ENCODE assay signal across 15 cellular contexts in the genomic region with DNA sequence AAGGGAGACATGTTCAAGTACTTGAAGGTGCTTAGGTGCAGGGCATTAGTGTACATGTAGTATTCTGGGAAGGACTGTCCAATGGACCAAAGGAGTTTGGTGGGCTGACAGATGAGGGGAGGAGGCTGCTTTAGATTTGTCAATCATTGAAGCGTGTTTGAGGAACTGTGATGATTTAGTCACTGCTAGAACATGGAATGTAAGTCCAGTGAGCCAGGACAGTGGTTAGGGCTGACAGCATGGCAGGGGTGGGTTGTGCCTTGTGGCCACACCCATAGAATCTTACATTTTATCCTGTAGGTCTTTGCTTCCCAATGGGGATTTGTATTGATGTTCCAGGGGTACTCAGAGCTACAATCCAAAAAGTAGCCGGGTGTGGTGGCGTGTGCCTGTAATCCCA. TPM values are rescaled to one million over a fixed set of nuclear protein-coding genes. Genes with fewer than 3 reads are reported as not detected.
DNase-seq lines count a peak whose midpoint lies in the region; ATAC-seq and TF ChIP-seq lines count a peak whose summit lies in the region.
"Had no signal": no experiment of that assay in that cellular context is flagged by ENCODE, and none has a peak within 500 bp of the region (broad histone marks: within the 10 kb centered on the region; RNA-seq: fewer than 3 reads in every experiment).

No MANE protein-coding gene starts in this region.

- peak overlapping the region; percentile 4 for H3K27ac Mint-ChIP-seq in activated naive CD4-positive, alpha-beta T cell treated with anti-CD3 and anti-CD28 coated beads for 36 hours
- peak overlapping the region; percentile 6 for H3K27ac Mint-ChIP-seq in stimulated activated effector memory CD8-positive, alpha-beta T cell treated with anti-CD3 and anti-CD28 coated beads, Interleukin-12 subunit alpha, Interleukin-12 subunit beta, amount 100 ng/mL, for 72 hours

- no TSS peak for BruUV-seq in PC-3 (replicated peaks; lab: Mats Ljungman, UMichigan)

- no peaks in the 10 kb centered on the region for H3K9me3 Mint-ChIP-seq in activated naive CD4-positive, alpha-beta T cell treated with anti-CD3 and anti-CD28 coated beads for 36 hours
- no peaks in the 10 kb centered on the region for H3K9me3 Mint-ChIP-seq in stimulated activated effector memory CD8-positive, alpha-beta T cell treated with anti-CD3 and anti-CD28 coated beads, Interleukin-12 subunit alpha, Interleukin-12 subunit beta, amount 100 ng/mL, for 72 hours

- H3K27ac ChIP-seq in PC-3 (ENCODE audit: low read length) (peak overlapping the region; percentile 99), epithelial cell of prostate (peak overlapping the region; percentile 100)
- H3K27ac ChIP-seq: breast epithelium had no signal

- H3K27me3 ChIP-seq in PC-3 (ENCODE audit: low read length), result no peaks in the 10 kb centered on the region
- H3K27me3 ChIP-seq: breast epithelium had no signal

- no peak overlapping the region for H3K4me2 ChIP-seq in PC-3 (ENCODE audit: low read length)

- no peak overlapping the region for H3K9ac ChIP-seq in PC-3 (ENCODE audit: low read length)

- H3K36me3 Mint-ChIP-seq in activated naive CD4-positive, alpha-beta T cell treated with anti-CD3 and anti-CD28 coated beads for 36 hours (ENCODE audit: low read depth), result peaks cover 5% of the 10 kb centered on the region
- no peaks in the 10 kb centered on the region for H3K36me3 Mint-ChIP-seq in stimulated activated effector memory CD8-positive, alpha-beta T cell treated with anti-CD3 and anti-CD28 coated beads, Interleukin-12 subunit alpha, Interleukin-12 subunit beta, amount 100 ng/mL, for 72 hours

- no peaks in the 10 kb centered on the region for H3K9me2 ChIP-seq in PC-3 (replicated peaks; ENCODE audit: low read length)

- H3K4me3 Mint-ChIP-seq in activated naive CD4-positive, alpha-beta T cell treated with anti-CD3 and anti-CD28 coated beads for 36 hours, result no peak overlapping the region
- H3K4me3 Mint-ChIP-seq in stimulated activated effector memory CD8-positive, alpha-beta T cell treated with anti-CD3 and anti-CD28 coated beads, Interleukin-12 subunit alpha, Interleukin-12 subunit beta, amount 100 ng/mL, for 72 hours, result no peak overlapping the region

- no peak for DNase-seq in activated naive CD4-positive, alpha-beta T cell treated with anti-CD3 and anti-CD28 coated beads for 36 hours
- no peak for DNase-seq in activated naive CD4-positive, alpha-beta T cell treated with anti-CD3 and anti-CD28 coated beads, Interleukin-2, amount 50 U/mL, for 16 hours
- no peak for DNase-seq in PC-3
- no peak for DNase-seq in epithelial cell of prostate (ENCODE audit: low read depth, low spot score)
- DNase-seq in stimulated activated effector memory CD8-positive, alpha-beta T cell treated with anti-CD3 and anti-CD28 coated beads, Interleukin-12 subunit alpha, Interleukin-12 subunit beta, amount 100 ng/mL, for 72 hours (ENCODE audit: low spot score in 2 of 2), result no peak
- DNase-seq in Right ventricle myocardium inferior (ENCODE audit: missing footprints), result no peak
- no peak for DNase-seq in retina
- DNase-seq: effector CD8-positive, alpha-beta T cell; GOT3; NCI-H446; occipital lobe; small intestine had no signal

- TF ChIP-seq CTCF in PC-3 (conservative IDR thresholded peaks at IDR 0.05; ENCODE audit: low read depth, low read length), result no peak

- no peak overlapping the region for H3K4me3 ChIP-seq in PC-3 (ENCODE audit: low read length)
- H3K4me3 ChIP-seq: breast epithelium had no signal

- intact Hi-C loops in activated naive CD4-positive, alpha-beta T cell treated with anti-CD3 and anti-CD28 coated beads for 36 hours (cut with micrococcal nuclease), result no loop called here
- intact Hi-C loops in PC-3 (cut with micrococcal nuclease), result no loop called here
- intact Hi-C loops in Right ventricle myocardium inferior (cut with DNase I), result loop anchor here (10.0 kb wide), 1 partner anchor 45 kb away; no protein-coding TSS in a partner anchor

- ATAC-seq in PC-3 (no peak), Right ventricle myocardium inferior (no peak), GM18873 (IDR thresholded peaks at IDR 0.05; ENCODE audit: low FRiP score, unreplicated experiment) (no peak)
- ATAC-seq in stimulated activated effector memory CD8-positive, alpha-beta T cell treated with anti-CD3 and anti-CD28 coated beads, Interleukin-12 subunit alpha, Interleukin-12 subunit beta, amount 100 ng/mL, for 72 hours, result no peak
- ATAC-seq: activated CD4-positive, CD25-positive, alpha-beta regulatory T cell treated with anti-CD3 and anti-CD28 coated beads, Interleukin-2, amount 50 U/mL, for 24 hours had no signal

- POLR2A ChIA-PET in PC-3 (lab: Charles Lee; ENCODE audit: unreplicated experiment), result no interaction called here

- H3K4me1 Mint-ChIP-seq in activated naive CD4-positive, alpha-beta T cell treated with anti-CD3 and anti-CD28 coated beads for 36 hours (ENCODE audit: low read depth), result peaks cover 40% of the 10 kb centered on the region
- H3K4me1 Mint-ChIP-seq in stimulated activated effector memory CD8-positive, alpha-beta T cell treated with anti-CD3 and anti-CD28 coated beads, Interleukin-12 subunit alpha, Interleukin-12 subunit beta, amount 100 ng/mL, for 72 hours, result peaks cover 23% of the 10 kb centered on the region

- H3K27me3 Mint-ChIP-seq in activated naive CD4-positive, alpha-beta T cell treated with anti-CD3 and anti-CD28 coated beads for 36 hours (ENCODE audit: low read depth), result no peaks in the 10 kb centered on the region

- no peaks in the 10 kb centered on the region for H3K9me3 ChIP-seq in PC-3 (ENCODE audit: low read length)
- H3K9me3 ChIP-seq: breast epithelium had no signal

- peaks cover 6% of the 10 kb centered on the region for H3K36me3 ChIP-seq in PC-3 (ENCODE audit: low read depth, low read length)
- H3K36me3 ChIP-seq: breast epithelium had no signal

- peaks cover 23% of the 10 kb centered on the region for H3F3A ChIP-seq in PC-3 (ENCODE audit: low read length, unreplicated experiment)

- no peak overlapping the region for H2AFZ ChIP-seq in PC-3 (ENCODE audit: low read length)

- H3K79me2 ChIP-seq in PC-3 (ENCODE audit: low read length), result peaks cover 82% of the 10 kb centered on the region

- no peaks in the 10 kb centered on the region for H4K20me1 ChIP-seq in PC-3 (ENCODE audit: low read length)

- CTCF ChIA-PET in activated naive CD4-positive, alpha-beta T cell treated with anti-CD3 and anti-CD28 coated beads for 36 hours (lab: Charles Lee), result interaction anchor here (1.7 kb wide), 1 partner anchor 25 kb away, joined by 4 read pairs; the partner anchor contains the start of gene DIP2B
- CTCF ChIA-PET in PC-3 (lab: Charles Lee), result no interaction called here

- peaks cover 80% of the 10 kb centered on the region for H3K4me1 ChIP-seq in PC-3 (ENCODE audit: insufficient read depth, low read length)

RNA-seq across cellular contexts. Expression of gene DIP2B, which starts 24.6 kb away (rescaled TPM):
- 10 to 100 TPM; 27.8 to 28.2 TPM for total RNA-seq in activated naive CD4-positive, alpha-beta T cell treated with anti-CD3 and anti-CD28 coated beads for 36 hours
- total RNA-seq in PC-3 (2014; rRNA removed) (36.3 and 39.6 TPM in 2 replicates), Right ventricle myocardium inferior (9.4 TPM)
